ENCODE assay signal across 17 cellular contexts in the genomic region with DNA sequence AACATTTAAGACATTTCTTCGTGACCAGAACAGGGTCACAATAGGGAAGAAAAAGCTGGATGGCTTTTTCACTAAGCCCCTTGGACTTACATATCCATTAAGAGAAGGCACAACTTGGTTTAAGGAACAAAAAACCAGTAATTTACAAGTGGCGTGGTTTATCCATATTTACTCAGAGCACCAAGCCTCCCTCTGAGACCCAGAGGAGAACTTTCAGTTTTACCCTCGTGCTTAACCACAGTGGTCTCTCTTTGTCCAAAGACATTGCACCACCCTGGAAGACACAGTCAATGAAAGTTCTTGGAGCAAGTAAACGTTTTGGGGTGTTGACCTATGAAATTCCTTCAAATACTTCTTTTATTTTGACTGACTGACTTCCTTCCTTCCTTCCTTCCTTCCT. TPM values are rescaled to one million over a fixed set of nuclear protein-coding genes. Genes with fewer than 3 reads are reported as not detected.
"Had no signal": no experiment of that assay in that cellular context is flagged by ENCODE, and none has a peak within 500 bp of the region (broad histone marks: within the 10 kb centered on the region; RNA-seq: fewer than 3 reads in every experiment).

No MANE protein-coding gene starts in this region.

- H3K4me3 Mint-ChIP-seq: activated CD4-positive, alpha-beta T cell treated with anti-CD3 and anti-CD28 coated beads, Interleukin-2, amount 10 ng/mL, durations not matched to agents 24 days and 14 days; activated naive CD8-positive, alpha-beta T cell; activated T-cell treated with anti-CD3 and anti-CD28 coated beads, Interleukin-2, amount 50 U/mL, for 72 hours; nephron; type B pancreatic cell had no signal

- H3K27ac Mint-ChIP-seq: activated CD4-positive, alpha-beta T cell treated with anti-CD3 and anti-CD28 coated beads, Interleukin-2, amount 10 ng/mL, durations not matched to agents 24 days and 14 days; activated naive CD8-positive, alpha-beta T cell; activated T-cell treated with anti-CD3 and anti-CD28 coated beads, Interleukin-2, amount 50 U/mL, for 72 hours; nephron had no signal

- H3K36me3 ChIP-seq: suprapubic skin had no signal

- ATAC-seq: activated T-cell treated with anti-CD3 and anti-CD28 coated beads, Interleukin-2, amount 50 U/mL, for 72 hours; right cardiac atrium had no signal

- DNase-seq: activated CD4-positive, alpha-beta T cell treated with anti-CD3 and anti-CD28 coated beads, Interleukin-2, amount 10 ng/mL, durations not matched to agents 24 days and 14 days; activated CD4-positive, CD25-positive, alpha-beta regulatory T cell; activated CD8-positive, alpha-beta memory T cell treated with anti-CD3 and anti-CD28 coated beads, Interleukin-2, amount 50 U/mL, for 48 hours; activated gamma-delta T cell; activated T-cell treated with anti-CD3 and anti-CD28 coated beads, Interleukin-2, amount 50 U/mL, for 72 hours; amniotic stem cell; mesendoderm; nucleus accumbens; right cardiac atrium; small intestine; stimulated activated CD4-positive, alpha-beta T cell treated with anti-CD3 and anti-CD28 coated beads, Interleukin-4, amount 100 ng/mL, for 24 hours; stimulated activated naive CD4-positive, alpha-beta T cell had no signal

- H3K27me3 ChIP-seq: suprapubic skin had no signal

- H3K4me3 ChIP-seq: suprapubic skin had no signal

- H3K27me3 Mint-ChIP-seq: activated CD4-positive, alpha-beta T cell treated with anti-CD3 and anti-CD28 coated beads, Interleukin-2, amount 10 ng/mL, durations not matched to agents 24 days and 14 days; type B pancreatic cell had no signal

- H3K9me3 ChIP-seq: suprapubic skin had no signal

- H3K9me3 Mint-ChIP-seq: activated CD4-positive, alpha-beta T cell treated with anti-CD3 and anti-CD28 coated beads, Interleukin-2, amount 10 ng/mL, durations not matched to agents 24 days and 14 days had no signal

- H3K4me1 Mint-ChIP-seq: activated CD4-positive, alpha-beta T cell treated with anti-CD3 and anti-CD28 coated beads, Interleukin-2, amount 10 ng/mL, durations not matched to agents 24 days and 14 days had no signal

- H3K27ac ChIP-seq: suprapubic skin had no signal

RNA-seq across cellular contexts. Expression of gene SSPN, which starts 52.5 kb away (rescaled TPM):
- total RNA-seq: activated CD4-positive, alpha-beta T cell treated with anti-CD3 and anti-CD28 coated beads, Interleukin-2, amount 10 ng/mL, durations not matched to agents 24 days and 14 days; activated T-cell treated with anti-CD3 and anti-CD28 coated beads, Interleukin-2, amount 50 U/mL, for 72 hours; T-helper 2 cell treated with Interferon-gamma antibody and Interleukin-4, amounts not matched to agents 100 ng/mL and 5 ng/mL, for 36 hours had no signal
